18 cellular contexts compared by ENCODE assay signal in genomic region chr10:59508956-59509355, GRCh38.
"Had no signal": no experiment of that assay in that cellular context is flagged by ENCODE, and none has a peak within 500 bp of the region (broad histone marks: within the 10 kb centered on the region; RNA-seq: fewer than 3 reads in every experiment).

No MANE protein-coding gene starts in this region.

- H3K4me1 ChIP-seq: colonic mucosa, esophagus squamous epithelium, gastrocnemius medialis, heart right ventricle, left lung, lower lobe of right lung had no signal

- H3K27me3 ChIP-seq: colonic mucosa, esophagus squamous epithelium, gastrocnemius medialis, left lung had no signal

- H3K9me3 ChIP-seq: colonic mucosa, esophagus squamous epithelium, gastrocnemius medialis, heart right ventricle, left lung, lower lobe of right lung had no signal

- DNase-seq: cortex of kidney; effector CD8-positive, alpha-beta T cell; effector memory CD8-positive, alpha-beta T cell; endodermal cell; erythroblast; esophagus squamous epithelium; foreskin melanocyte; gastrocnemius medialis; glutamatergic neuron; head of caudate nucleus; heart right ventricle; hippocampal formation; left cardiac atrium; left lung; left ventricle myocardium superior; lower lobe of right lung had no signal

- H3K36me3 ChIP-seq: colonic mucosa, esophagus squamous epithelium, gastrocnemius medialis, heart right ventricle, left lung, lower lobe of right lung had no signal

- H3K4me3 ChIP-seq: colonic mucosa, esophagus squamous epithelium, gastrocnemius medialis, heart right ventricle, left lung, lower lobe of right lung had no signal

- ATAC-seq: effector memory CD8-positive, alpha-beta T cell; gastrocnemius medialis; heart right ventricle; left cardiac atrium; left lung; left ventricle myocardium superior; lower lobe of right lung had no signal

- H3K27ac ChIP-seq: colonic mucosa, epithelial cell of prostate, esophagus squamous epithelium, gastrocnemius medialis, heart right ventricle, left lung, lower lobe of right lung had no signal
